In genomic region chr5:36874465-36874864, GRCh38 we compare ENCODE assay signal across 8 cellular contexts. TPM values are rescaled to one million over a fixed set of nuclear protein-coding genes. Genes with fewer than 3 reads are reported as not detected.
DNase-seq lines count a peak whose midpoint lies in the region; ATAC-seq, FAIRE-seq and TF ChIP-seq lines count a peak whose summit lies in the region.

No MANE protein-coding gene starts in this region.

- H3K36me3 ChIP-seq in CD8-positive, alpha-beta memory T cell (ENCODE audit: insufficient read depth, low read length) = no peaks in the 10 kb centered on the region
- H3K36me3 ChIP-seq in Peyer's patch = no peaks in the 10 kb centered on the region

- no peaks in the 10 kb centered on the region for H3K27me3 Mint-ChIP-seq in CD8-positive, alpha-beta memory T cell
- no peaks in the 10 kb centered on the region for H3K27me3 Mint-ChIP-seq in central memory CD8-positive, alpha-beta T cell
- no peaks in the 10 kb centered on the region for H3K27me3 Mint-ChIP-seq in natural killer cell (ENCODE audit: low read depth in 2 of 2)

- POLR2A ChIA-PET in CD8-positive, alpha-beta memory T cell (lab: Charles Lee) = interaction anchor here (0.6 kb wide), 1 partner anchor 43 kb away, joined by 4 read pairs; no protein-coding TSS in a partner anchor

- TF ChIP-seq POLR2A in NB4 (IDR thresholded peaks at IDR 0.05; ENCODE audit: extremely low read depth, insufficient read length) = no peak
- TF ChIP-seq POLR2A in Peyer's patch (IDR thresholded peaks at IDR 0.05) = no peak
- TF ChIP-seq POLR2A in GM12892 (IDR thresholded peaks at IDR 0.05; ENCODE audit: low read depth, low read length) = no peak

- H3K9me3 Mint-ChIP-seq in CD8-positive, alpha-beta memory T cell = no peaks in the 10 kb centered on the region
- no peaks in the 10 kb centered on the region for H3K9me3 Mint-ChIP-seq in central memory CD8-positive, alpha-beta T cell
- H3K9me3 Mint-ChIP-seq in natural killer cell = no peaks in the 10 kb centered on the region

- H3K4me3 ChIP-seq in CD8-positive, alpha-beta memory T cell (ENCODE audit: low read length) = peak overlapping the region; percentile 71
- H3K4me3 ChIP-seq in NB4 (ENCODE audit: low read depth, low read length) (peak overlapping the region; percentile 89), Peyer's patch (peak overlapping the region in 2 of 4 donors; percentile 84 to 88)

- ATAC-seq in central memory CD8-positive, alpha-beta T cell (replicated peaks; ENCODE audit: extremely low read depth, poor library complexity, severe bottlenecking) = no peak
- ATAC-seq in natural killer cell = no peak
- no peak for ATAC-seq in GM19324 (IDR thresholded peaks at IDR 0.05; ENCODE audit: low FRiP score, unreplicated experiment)

- peak overlapping the region; percentile 97 for H3K27ac ChIP-seq in CD8-positive, alpha-beta memory T cell (ENCODE audit: low read depth, low read length)
- H3K27ac ChIP-seq in Peyer's patch = peak overlapping the region in 1 of 4 donors; percentile 97

- no peaks in the 10 kb centered on the region for H3K9me3 ChIP-seq in CD8-positive, alpha-beta memory T cell (ENCODE audit: low read length)
- no peaks in the 10 kb centered on the region for H3K9me3 ChIP-seq in Peyer's patch

- DNase-seq in CD8-positive, alpha-beta memory T cell = no peak
- DNase-seq in NB4 (ENCODE audit: low read depth) = peak; percentile 29
- no peak for DNase-seq in central memory CD8-positive, alpha-beta T cell (ENCODE audit: low spot score in 2 of 2)
- no peak for DNase-seq in natural killer cell
- DNase-seq in Peyer's patch = no peak
- no peak for DNase-seq in GM03348 (ENCODE audit: low spot score)
- DNase-seq in GM12892 (ENCODE audit: insufficient read length) = no peak

- intact Hi-C loops in natural killer cell (cut with micrococcal nuclease) = no loop called here

- no peak for TF ChIP-seq CTCF in NB4 (IDR thresholded peaks at IDR 0.05; ENCODE audit: low read depth, low read length)
- no peak for TF ChIP-seq CTCF in natural killer cell (IDR thresholded peaks at IDR 0.05)
- no peak for TF ChIP-seq CTCF in Peyer's patch (IDR thresholded peaks at IDR 0.05)

- H3K4me1 ChIP-seq in CD8-positive, alpha-beta memory T cell (ENCODE audit: insufficient read depth, low read length) = peaks cover 37% of the 10 kb centered on the region
- peaks cover 0 to 21% (median 3%) of the 10 kb centered on the region in 4 donors for H3K4me1 ChIP-seq in Peyer's patch

- FAIRE-seq in GM12892 (lab: Jason Lieb, UNC) = no peak

- no peaks in the 10 kb centered on the region for H3K27me3 ChIP-seq in CD8-positive, alpha-beta memory T cell (ENCODE audit: insufficient read depth, low read length, poor library complexity, severe bottlenecking)
- H3K27me3 ChIP-seq in Peyer's patch = no peaks in the 10 kb centered on the region

- CTCF ChIA-PET in CD8-positive, alpha-beta memory T cell (lab: Charles Lee) = interaction anchor here (1.4 to 1.6 kb wide), 2 partner anchors 71 to 145 kb away, joined by 4 to 7 read pairs; no protein-coding TSS in a partner anchor

- H3K27ac Mint-ChIP-seq in CD8-positive, alpha-beta memory T cell = peak overlapping the region; percentile 60 to 99 (median 96)
- H3K27ac Mint-ChIP-seq in central memory CD8-positive, alpha-beta T cell (ENCODE audit: low read depth) = peak overlapping the region; percentile 98
- H3K27ac Mint-ChIP-seq in natural killer cell = peak overlapping the region; percentile 92 to 98

- peaks cover 52 to 69% (median 67%) of the 10 kb centered on the region in 3 donors for H3K4me1 Mint-ChIP-seq in CD8-positive, alpha-beta memory T cell
- H3K4me1 Mint-ChIP-seq in central memory CD8-positive, alpha-beta T cell = peaks cover 46% of the 10 kb centered on the region
- H3K4me1 Mint-ChIP-seq in natural killer cell = peaks cover 43 to 44% of the 10 kb centered on the region in 2 donors

- peak overlapping the region; percentile 93 to 98 (median 95) for H3K4me3 Mint-ChIP-seq in CD8-positive, alpha-beta memory T cell
- peak overlapping the region; percentile 85 for H3K4me3 Mint-ChIP-seq in central memory CD8-positive, alpha-beta T cell
- H3K4me3 Mint-ChIP-seq in natural killer cell = peak overlapping the region; percentile 98

- H3K36me3 Mint-ChIP-seq in CD8-positive, alpha-beta memory T cell = peaks cover 0 to 31% (median 0%) of the 10 kb centered on the region in 3 donors
- peaks cover 30% of the 10 kb centered on the region for H3K36me3 Mint-ChIP-seq in central memory CD8-positive, alpha-beta T cell (ENCODE audit: insufficient read depth)
- H3K36me3 Mint-ChIP-seq in natural killer cell = no peaks in the 10 kb centered on the region

RNA-seq across cellular contexts. Expression of gene NIPBL, which starts 2.1 kb away (rescaled TPM):
- 10 to 100 TPM; 47.3 to 55.0 TPM for total RNA-seq in CD8-positive, alpha-beta memory T cell
- polyA plus RNA-seq in CD8-positive, alpha-beta memory T cell = 36.4 TPM
- total RNA-seq in natural killer cell = 100 to 1,000 TPM; 137 to 153 (median 145) TPM
- total RNA-seq in Peyer's patch = 100 to 1,000 TPM in 1 of 4 donors, 10 to 100 TPM in 3; 48.7 to 109 (median 68.8) TPM
- 17.6 TPM for polyA plus RNA-seq in GM12892 (2012; ENCODE audit: missing spikeins)
